20 cellular contexts compared by ENCODE assay signal in the genomic region with DNA sequence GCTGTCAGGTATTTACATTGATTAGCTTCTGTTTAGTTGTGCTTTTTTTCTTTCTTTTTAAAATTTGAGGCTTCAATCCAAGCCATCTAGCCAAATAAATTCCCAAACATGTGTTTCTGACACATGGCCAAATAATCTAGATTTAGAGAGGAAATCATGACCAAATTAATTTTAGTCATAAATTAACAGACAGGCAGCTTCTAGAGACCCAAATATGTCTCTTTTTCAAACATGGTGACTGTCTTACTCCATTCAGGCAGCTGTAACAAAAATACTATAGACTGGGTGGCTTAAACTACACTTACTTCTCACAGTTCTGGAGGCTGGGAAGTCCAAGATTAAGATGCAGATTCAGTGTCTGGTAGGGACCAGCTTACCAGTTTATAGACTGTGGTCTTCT. TPM values are rescaled to one million over a fixed set of nuclear protein-coding genes. Genes with fewer than 3 reads are reported as not detected.
DNase-seq lines count a peak whose midpoint lies in the region; ATAC-seq and TF ChIP-seq lines count a peak whose summit lies in the region.
"Had no signal": no experiment of that assay in that cellular context is flagged by ENCODE, and none has a peak within 500 bp of the region (broad histone marks: within the 10 kb centered on the region; RNA-seq: fewer than 3 reads in every experiment).

No MANE protein-coding gene starts in this region.

- TF ChIP-seq EP300 in suprapubic skin (IDR thresholded peaks at IDR 0.05), result no peak

- TF ChIP-seq CTCF in left ventricle myocardium inferior (IDR thresholded peaks at IDR 0.05; ENCODE audit: borderline replicate concordance), result no peak
- TF ChIP-seq CTCF in suprapubic skin (IDR thresholded peaks at IDR 0.05), result no peak

- no peaks in the 10 kb centered on the region for H3K36me3 ChIP-seq in left ventricle myocardium inferior
- no peaks in the 10 kb centered on the region for H3K36me3 ChIP-seq in suprapubic skin
- H3K36me3 ChIP-seq: BE2C; BLaER1 treated with 17β-estradiol and CSF1 and Interleukin-3, amounts not matched to agents 10 nM and 100 nM had no signal

- intact Hi-C loops in left ventricle myocardium inferior (cut with micrococcal nuclease), result no loop called here
- intact Hi-C loops in right cardiac atrium (cut with DNase I), result no loop called here
- intact Hi-C loops in sciatic nerve (cut with DNase I), result no loop called here

- ATAC-seq in right cardiac atrium, result no peak
- no peak for ATAC-seq in sciatic nerve
- ATAC-seq: A549 had no signal

- no peaks in the 10 kb centered on the region for H3K9me3 ChIP-seq in left ventricle myocardium inferior (replicated peaks)
- no peaks in the 10 kb centered on the region for H3K9me3 ChIP-seq in right cardiac atrium (ENCODE audit: control insufficient read depth, low read length)
- no peaks in the 10 kb centered on the region for H3K9me3 ChIP-seq in suprapubic skin
- H3K9me3 ChIP-seq: A549, BE2C had no signal

- peak overlapping the region; percentile 88 for H3K27ac ChIP-seq in left ventricle myocardium inferior (replicated peaks)
- no peak overlapping the region for H3K27ac ChIP-seq in right cardiac atrium (ENCODE audit: low read length)
- H3K27ac ChIP-seq in suprapubic skin, result peak overlapping the region; percentile 7
- H3K27ac ChIP-seq: A549; BLaER1 treated with 17β-estradiol and CSF1 and Interleukin-3, amounts not matched to agents 10 nM and 100 nM had no signal

- H3K4me1 ChIP-seq in left ventricle myocardium inferior, result peaks cover 26% of the 10 kb centered on the region
- no peaks in the 10 kb centered on the region for H3K4me1 ChIP-seq in right cardiac atrium (ENCODE audit: control insufficient read depth, insufficient read depth, low read length)
- peaks cover 19% of the 10 kb centered on the region for H3K4me1 ChIP-seq in suprapubic skin

- no peak for DNase-seq in left ventricle myocardium inferior
- no peak for DNase-seq in right cardiac atrium
- DNase-seq in NCI-H446 (lab: John Stamatoyannopoulos, UW), result peak; percentile 34 to 50
- DNase-seq in suprapubic skin (ENCODE audit: low spot score in 2 of 2), result no peak
- no peak for DNase-seq in NCI-H748 treated with DMSO at 0.1 percent for 48 hours (lab: John Stamatoyannopoulos, UW)
- no peak for DNase-seq in sciatic nerve (ENCODE audit: low spot score)
- DNase-seq: 8988T; ACHN; AML-193; BE2C; CD4-positive, alpha-beta T cell; CD8-positive, alpha-beta memory T cell; DMS 273 treated with DMSO at 0.1 percent for 48 hours; DMS79; EL; GF-D8; GOT3; HCEC 1CT had no signal

- H3K4me3 ChIP-seq in left ventricle myocardium inferior (no peak overlapping the region), right cardiac atrium (ENCODE audit: low read length) (no peak overlapping the region), suprapubic skin (no peak overlapping the region)
- H3K4me3 ChIP-seq: A549; BLaER1 treated with 17β-estradiol and CSF1 and Interleukin-3, amounts not matched to agents 10 nM and 100 nM had no signal

- TF ChIP-seq POLR2A in suprapubic skin (IDR thresholded peaks at IDR 0.05), result no peak

- no peaks in the 10 kb centered on the region for H3K27me3 ChIP-seq in left ventricle myocardium inferior (ENCODE audit: low read depth)
- no peaks in the 10 kb centered on the region for H3K27me3 ChIP-seq in right cardiac atrium (ENCODE audit: control insufficient read depth, insufficient read depth)
- no peaks in the 10 kb centered on the region for H3K27me3 ChIP-seq in suprapubic skin
- H3K27me3 ChIP-seq: BE2C had no signal

RNA-seq across cellular contexts. Expression of gene NAB1, which starts 23.2 kb away (rescaled TPM):
- total RNA-seq in left ventricle myocardium inferior (30.2 TPM), right cardiac atrium (10 to 100 TPM; 58.8 to 65.5 (median 60.7) TPM), suprapubic skin (100 to 1,000 TPM in 3 of 4 donors, 10 to 100 TPM in 1; 83.3 to 116 (median 111) TPM), sciatic nerve (95.7 TPM)
- polyA plus RNA-seq in right cardiac atrium, result 17.6 TPM

Comparison
In these comparisons a context has a peak if more than half of its experiments do, and no peak if none do; other contexts are left out.
1. DNase-seq: peak in NCI-H446 (2 of 2); none in left ventricle myocardium inferior (single experiment), right cardiac atrium (0 of 3), suprapubic skin (0 of 2), NCI-H748 treated with DMSO at 0.1 percent for 48 hours (single experiment) and sciatic nerve (single experiment).